39 cellular contexts compared by ENCODE assay signal in the genomic region with DNA sequence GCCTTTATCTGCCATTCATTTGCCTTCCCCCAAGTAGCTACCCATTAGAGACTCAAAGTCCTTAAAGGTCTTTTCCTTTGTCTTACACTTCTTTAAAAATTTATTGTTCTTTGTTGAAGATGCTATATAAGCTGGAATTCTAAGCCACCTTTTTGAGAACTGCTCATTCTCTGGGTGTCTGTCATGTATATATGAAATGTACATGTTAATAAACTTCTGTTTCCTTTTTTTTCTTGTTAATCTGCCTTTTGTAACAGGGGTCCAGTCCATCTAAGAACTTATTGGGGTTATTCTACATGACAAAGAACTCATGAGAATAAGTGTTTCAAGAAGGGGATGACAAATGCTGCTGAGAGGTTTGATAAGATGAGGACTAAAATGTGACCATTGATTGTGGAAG. TPM values are rescaled to one million over a fixed set of nuclear protein-coding genes. Genes with fewer than 3 reads are reported as not detected.
"Had no signal": no experiment of that assay in that cellular context is flagged by ENCODE, and none has a peak within 500 bp of the region (broad histone marks: within the 10 kb centered on the region; RNA-seq: fewer than 3 reads in every experiment).

No MANE protein-coding gene starts in this region.

- H3K4me1 Mint-ChIP-seq: activated naive CD4-positive, alpha-beta T cell treated with anti-CD3 and anti-CD28 coated beads, Interleukin-2, amount 10 ng/mL, durations not matched to agents 7 days and 5 days; activated naive CD4-positive, alpha-beta T cell treated with anti-CD3 and anti-CD28 coated beads, Interleukin-2, amount 50 U/mL, for 24 hours; activated naive CD8-positive, alpha-beta T cell treated with anti-CD3 and anti-CD28 coated beads for 36 hours; activated naive CD8-positive, alpha-beta T cell treated with anti-CD3 and anti-CD28 coated beads, Interleukin-2, amount 10 ng/mL, durations not matched to agents 7 days and 5 days; activated naive CD8-positive, alpha-beta T cell treated with anti-CD3 and anti-CD28 coated beads, Interleukin-2, amount 50 U/mL, for 24 hours; activated T-helper 17 cell treated with anti-CD3 and anti-CD28 coated beads, Interleukin-2, amount 50 U/mL, for 72 hours; central memory CD8-positive, alpha-beta T cell had no signal

- H3K27ac Mint-ChIP-seq: activated naive CD4-positive, alpha-beta T cell treated with anti-CD3 and anti-CD28 coated beads for 36 hours; activated naive CD4-positive, alpha-beta T cell treated with anti-CD3 and anti-CD28 coated beads, Interleukin-2, amount 10 ng/mL, durations not matched to agents 7 days and 5 days; activated naive CD4-positive, alpha-beta T cell treated with anti-CD3 and anti-CD28 coated beads, Interleukin-2, amount 50 U/mL, for 24 hours; activated naive CD4-positive, alpha-beta T cell treated with anti-CD3 and anti-CD28 coated beads, Interleukin-2, amount 50 U/mL, for 72 hours; activated naive CD8-positive, alpha-beta T cell; activated naive CD8-positive, alpha-beta T cell treated with anti-CD3 and anti-CD28 coated beads for 36 hours; activated naive CD8-positive, alpha-beta T cell treated with anti-CD3 and anti-CD28 coated beads, Interleukin-2, amount 10 ng/mL, durations not matched to agents 7 days and 5 days; activated naive CD8-positive, alpha-beta T cell treated with anti-CD3 and anti-CD28 coated beads, Interleukin-2, amount 50 U/mL, for 24 hours; activated T-cell treated with anti-CD3 and anti-CD28 coated beads, Interleukin-2, amount 50 U/mL, for 24 hours; activated T-cell treated with anti-CD3 and anti-CD28 coated beads, Interleukin-2, amount 50 U/mL, for 72 hours; activated T-helper 1 cell treated with anti-CD3 and anti-CD28 coated beads, Interleukin-12 subunit alpha, Interleukin-12 subunit beta, Interleukin-2, Interleukin-4 antibody, amounts not matched to agents 30 ng/mL and 10 ng/mL and 1 ng/mL, durations not matched to agents 14 hours and 24 hours and 36 hours; activated T-helper 17 cell treated with anti-CD3 and anti-CD28 coated beads, Interleukin-2, amount 50 U/mL, for 72 hours; activated T-helper 2 cell treated with anti-CD3 and anti-CD28 coated beads, Interferon-gamma antibody, Interleukin-2, Interleukin-4, amounts not matched to agents 10 μg/mL and 5 μg/mL and 100 μg/mL, durations not matched to agents 14 hours and 24 hours and 36 hours had no signal

- H3K27me3 Mint-ChIP-seq: activated naive CD4-positive, alpha-beta T cell treated with anti-CD3 and anti-CD28 coated beads, Interleukin-2, amount 10 ng/mL, durations not matched to agents 7 days and 5 days; brain had no signal

- FAIRE-seq: astrocyte, bronchial epithelial cell had no signal

- H3K9me3 Mint-ChIP-seq: activated naive CD4-positive, alpha-beta T cell treated with anti-CD3 and anti-CD28 coated beads for 36 hours; activated naive CD4-positive, alpha-beta T cell treated with anti-CD3 and anti-CD28 coated beads, Interleukin-2, amount 10 ng/mL, durations not matched to agents 7 days and 5 days; activated naive CD4-positive, alpha-beta T cell treated with anti-CD3 and anti-CD28 coated beads, Interleukin-2, amount 50 U/mL, for 72 hours; activated naive CD8-positive, alpha-beta T cell treated with anti-CD3 and anti-CD28 coated beads, Interleukin-2, amount 10 ng/mL, durations not matched to agents 7 days and 5 days; activated T-cell treated with anti-CD3 and anti-CD28 coated beads, Interleukin-2, amount 50 U/mL, for 24 hours; activated T-helper 1 cell treated with anti-CD3 and anti-CD28 coated beads, Interleukin-12 subunit alpha, Interleukin-12 subunit beta, Interleukin-2, Interleukin-4 antibody, amounts not matched to agents 30 ng/mL and 10 ng/mL and 1 ng/mL, durations not matched to agents 14 hours and 24 hours and 36 hours; activated T-helper 17 cell treated with anti-CD3 and anti-CD28 coated beads, Interleukin-2, amount 50 U/mL, for 72 hours; activated T-helper 2 cell treated with anti-CD3 and anti-CD28 coated beads, Interferon-gamma antibody, Interleukin-2, Interleukin-4, amounts not matched to agents 10 μg/mL and 5 μg/mL and 100 μg/mL, durations not matched to agents 14 hours and 24 hours and 36 hours; brain had no signal

- H3K36me3 Mint-ChIP-seq: activated naive CD4-positive, alpha-beta T cell treated with anti-CD3 and anti-CD28 coated beads, Interleukin-2, amount 10 ng/mL, durations not matched to agents 7 days and 5 days; activated naive CD4-positive, alpha-beta T cell treated with anti-CD3 and anti-CD28 coated beads, Interleukin-2, amount 50 U/mL, for 24 hours; activated naive CD8-positive, alpha-beta T cell; activated naive CD8-positive, alpha-beta T cell treated with anti-CD3 and anti-CD28 coated beads for 36 hours; activated naive CD8-positive, alpha-beta T cell treated with anti-CD3 and anti-CD28 coated beads, Interleukin-2, amount 10 ng/mL, durations not matched to agents 7 days and 5 days had no signal

- H3K4me3 Mint-ChIP-seq: activated naive CD4-positive, alpha-beta T cell treated with anti-CD3 and anti-CD28 coated beads for 36 hours; activated naive CD4-positive, alpha-beta T cell treated with anti-CD3 and anti-CD28 coated beads, Interleukin-2, amount 10 ng/mL, durations not matched to agents 7 days and 5 days; activated naive CD4-positive, alpha-beta T cell treated with anti-CD3 and anti-CD28 coated beads, Interleukin-2, amount 50 U/mL, for 24 hours; activated naive CD8-positive, alpha-beta T cell; activated naive CD8-positive, alpha-beta T cell treated with anti-CD3 and anti-CD28 coated beads for 36 hours; activated naive CD8-positive, alpha-beta T cell treated with anti-CD3 and anti-CD28 coated beads, Interleukin-2, amount 10 ng/mL, durations not matched to agents 7 days and 5 days; activated naive CD8-positive, alpha-beta T cell treated with anti-CD3 and anti-CD28 coated beads, Interleukin-2, amount 50 U/mL, for 24 hours; activated T-cell treated with anti-CD3 and anti-CD28 coated beads, Interleukin-2, amount 50 U/mL, for 24 hours; activated T-cell treated with anti-CD3 and anti-CD28 coated beads, Interleukin-2, amount 50 U/mL, for 4 hours; activated T-cell treated with anti-CD3 and anti-CD28 coated beads, Interleukin-2, amount 50 U/mL, for 72 hours; activated T-helper 1 cell treated with anti-CD3 and anti-CD28 coated beads, Interleukin-12 subunit alpha, Interleukin-12 subunit beta, Interleukin-2, Interleukin-4 antibody, amounts not matched to agents 30 ng/mL and 10 ng/mL and 1 ng/mL, durations not matched to agents 14 hours and 24 hours and 36 hours; activated T-helper 17 cell treated with anti-CD3 and anti-CD28 coated beads, Interleukin-2, amount 50 U/mL, for 72 hours; brain; central memory CD8-positive, alpha-beta T cell had no signal

- DNase-seq: activated effector memory CD4-positive, alpha-beta T cell treated with anti-CD3 and anti-CD28 coated beads, Interleukin-2, amount 50 U/mL, for 16 hours; activated effector memory CD4-positive, alpha-beta T cell treated with Interleukin-2 at 50 U/mL for 16 hours; activated gamma-delta T cell; activated gamma-delta T cell treated with Interleukin-2 at 50 U/mL for 16 hours; activated naive CD4-positive, alpha-beta T cell; activated naive CD4-positive, alpha-beta T cell treated with anti-CD3 and anti-CD28 coated beads for 36 hours; activated naive CD4-positive, alpha-beta T cell treated with anti-CD3 and anti-CD28 coated beads, Interleukin-2, amount 10 ng/mL, durations not matched to agents 7 days and 5 days; activated naive CD4-positive, alpha-beta T cell treated with anti-CD3 and anti-CD28 coated beads, Interleukin-2, amount 50 U/mL, for 16 hours; activated naive CD4-positive, alpha-beta T cell treated with Interleukin-2 at 50 U/mL for 16 hours; activated naive CD8-positive, alpha-beta T cell treated with anti-CD3 and anti-CD28 coated beads for 36 hours; activated naive CD8-positive, alpha-beta T cell treated with anti-CD3 and anti-CD28 coated beads, Interleukin-2, amount 10 ng/mL, durations not matched to agents 7 days and 5 days; activated naive CD8-positive, alpha-beta T cell treated with anti-CD3 and anti-CD28 coated beads, Interleukin-2, amount 50 U/mL, for 24 hours; activated T-cell treated with anti-CD3 and anti-CD28 coated beads, Interleukin-2, amount 50 U/mL, for 1 hour; activated T-cell treated with anti-CD3 and anti-CD28 coated beads, Interleukin-2, amount 50 U/mL, for 24 hours; activated T-cell treated with anti-CD3 and anti-CD28 coated beads, Interleukin-2, amount 50 U/mL, for 4 hours; activated T-cell treated with anti-CD3 and anti-CD28 coated beads, Interleukin-2, amount 50 U/mL, for 48 hours; activated T-cell treated with anti-CD3 and anti-CD28 coated beads, Interleukin-2, amount 50 U/mL, for 72 hours; adrenal gland; amniotic stem cell; amygdala; anterior cingulate cortex; aorta; body of pancreas; brain microvascular endothelial cell; caudate nucleus; central memory CD4-positive, alpha-beta T cell; cerebellar nuclear complex had no signal

RNA-seq across cellular contexts. Expression of a gene that starts 41.5 kb away (rescaled TPM):
- total RNA-seq: activated naive CD4-positive, alpha-beta T cell treated with anti-CD3 and anti-CD28 coated beads for 36 hours; activated naive CD4-positive, alpha-beta T cell treated with anti-CD3 and anti-CD28 coated beads, Interleukin-2, amount 50 U/mL, for 72 hours; activated naive CD8-positive, alpha-beta T cell treated with anti-CD3 and anti-CD28 coated beads for 36 hours; activated naive CD8-positive, alpha-beta T cell treated with anti-CD3 and anti-CD28 coated beads, Interleukin-2, amount 10 ng/mL, durations not matched to agents 7 days and 5 days; activated T-cell treated with anti-CD3 and anti-CD28 coated beads, Interleukin-2, amount 50 U/mL, for 4 hours; activated T-cell treated with anti-CD3 and anti-CD28 coated beads, Interleukin-2, amount 50 U/mL, for 72 hours; activated T-helper 1 cell treated with anti-CD3 and anti-CD28 coated beads, Interleukin-12 subunit alpha, Interleukin-12 subunit beta, Interleukin-2, Interleukin-4 antibody, amounts not matched to agents 30 ng/mL and 10 ng/mL and 1 ng/mL, durations not matched to agents 14 hours and 24 hours and 36 hours; activated T-helper 17 cell treated with anti-CD3 and anti-CD28 coated beads, Interleukin-2, amount 50 U/mL, for 72 hours; activated T-helper 2 cell treated with anti-CD3 and anti-CD28 coated beads, Interferon-gamma antibody, Interleukin-2, Interleukin-4, amounts not matched to agents 10 μg/mL and 5 μg/mL and 100 μg/mL, durations not matched to agents 14 hours and 24 hours and 36 hours; ascending aorta had no signal

RNA-seq across cellular contexts. Expression of a gene that starts 43.4 kb away (rescaled TPM):
- total RNA-seq: activated naive CD4-positive, alpha-beta T cell treated with anti-CD3 and anti-CD28 coated beads for 36 hours; activated naive CD4-positive, alpha-beta T cell treated with anti-CD3 and anti-CD28 coated beads, Interleukin-2, amount 50 U/mL, for 72 hours; activated naive CD8-positive, alpha-beta T cell treated with anti-CD3 and anti-CD28 coated beads for 36 hours; activated naive CD8-positive, alpha-beta T cell treated with anti-CD3 and anti-CD28 coated beads, Interleukin-2, amount 10 ng/mL, durations not matched to agents 7 days and 5 days; activated T-cell treated with anti-CD3 and anti-CD28 coated beads, Interleukin-2, amount 50 U/mL, for 4 hours; activated T-cell treated with anti-CD3 and anti-CD28 coated beads, Interleukin-2, amount 50 U/mL, for 72 hours; activated T-helper 1 cell treated with anti-CD3 and anti-CD28 coated beads, Interleukin-12 subunit alpha, Interleukin-12 subunit beta, Interleukin-2, Interleukin-4 antibody, amounts not matched to agents 30 ng/mL and 10 ng/mL and 1 ng/mL, durations not matched to agents 14 hours and 24 hours and 36 hours; activated T-helper 17 cell treated with anti-CD3 and anti-CD28 coated beads, Interleukin-2, amount 50 U/mL, for 72 hours; activated T-helper 2 cell treated with anti-CD3 and anti-CD28 coated beads, Interferon-gamma antibody, Interleukin-2, Interleukin-4, amounts not matched to agents 10 μg/mL and 5 μg/mL and 100 μg/mL, durations not matched to agents 14 hours and 24 hours and 36 hours; aorta; ascending aorta; astrocyte; bronchial epithelial cell; cardiac septum had no signal
